17 cellular contexts compared by ENCODE assay signal in the genomic region with DNA sequence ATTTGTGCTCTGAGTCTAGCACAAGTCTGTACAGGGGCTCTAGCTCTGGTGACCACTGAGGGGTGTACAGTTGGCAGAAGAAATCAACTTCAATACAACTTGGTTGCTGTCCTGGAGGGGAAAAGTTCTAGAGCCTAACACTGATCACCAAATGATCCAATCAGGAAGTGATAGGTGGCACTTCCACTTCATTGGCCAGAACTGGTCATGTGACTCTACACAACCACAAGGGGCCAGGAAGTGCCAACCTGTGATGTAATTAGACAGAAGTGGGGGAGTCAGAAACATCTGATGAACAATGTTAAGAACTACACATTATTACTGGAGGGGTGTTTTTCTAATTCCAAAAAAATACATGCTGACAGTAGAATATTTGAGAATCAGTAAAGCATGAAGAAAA.
A peak's percentile ranks its signal among the peaks of the same experiment; 100 is the strongest.
DNase-seq lines count a peak whose midpoint lies in the region; ATAC-seq, FAIRE-seq and TF ChIP-seq lines count a peak whose summit lies in the region.
"Had no signal": no experiment of that assay in that cellular context is flagged by ENCODE, and none has a peak within 500 bp of the region (broad histone marks: within the 10 kb centered on the region; RNA-seq: fewer than 3 reads in every experiment).

No MANE protein-coding gene starts in this region.

- no peaks in the 10 kb centered on the region for H3K36me3 ChIP-seq in neuronal stem cell (replicated peaks in 1 of 2; ENCODE audit: control insufficient read depth in 2 of 2, insufficient read depth in 2 of 2, low read length in 2 of 2)
- no peaks in the 10 kb centered on the region for H3K36me3 ChIP-seq in upper lobe of left lung

- no peak overlapping the region for H3K9ac ChIP-seq in neuronal stem cell (ENCODE audit: low read depth, low read length, poor library complexity)

- H3K27ac ChIP-seq in neuronal stem cell (replicated peaks; ENCODE audit: low read length) (no peak overlapping the region), upper lobe of left lung (no peak overlapping the region)
- H3K27ac ChIP-seq: HL-60 had no signal

- no peak overlapping the region for H2AK5ac ChIP-seq in neuronal stem cell (ENCODE audit: low read depth, low read length)

- H3K27ac Mint-ChIP-seq in activated CD4-positive, alpha-beta T cell treated with anti-CD3 and anti-CD28 coated beads, Interleukin-2, amount 10 ng/mL, durations not matched to agents 7 days and 5 days = no peak overlapping the region
- H3K27ac Mint-ChIP-seq: B cell, H9, IgD-negative memory B cell had no signal

- TF ChIP-seq EP300 in Ishikawa (IDR thresholded peaks at IDR 0.05; ENCODE audit: borderline replicate concordance) (no peak), upper lobe of left lung (IDR thresholded peaks at IDR 0.05) (no peak)

- no peak overlapping the region for H3K4me3 ChIP-seq in neuronal stem cell (ENCODE audit: low read length in 2 of 2)
- H3K4me3 ChIP-seq in upper lobe of left lung = no peak overlapping the region

- ATAC-seq in upper lobe of left lung (ENCODE audit: low FRiP score in 2 of 2) = no peak

- no peak overlapping the region for H2BK5ac ChIP-seq in neuronal stem cell (ENCODE audit: low read length)

- no peak overlapping the region for H3K4ac ChIP-seq in neuronal stem cell (ENCODE audit: low read length)

- no peak overlapping the region for H4K91ac ChIP-seq in neuronal stem cell (ENCODE audit: low read depth, low read length, poor library complexity)

- no peak overlapping the region for H4K8ac ChIP-seq in neuronal stem cell (ENCODE audit: low read depth, low read length)

- H3K27me3 ChIP-seq in neuronal stem cell (ENCODE audit: control insufficient read depth in 3 of 3, insufficient read depth in 3 of 3, low read depth in 1 of 3, low read length in 3 of 3) (no peaks in the 10 kb centered on the region), upper lobe of left lung (no peaks in the 10 kb centered on the region)

- FAIRE-seq in RCC 7860 (lab: Jason Lieb, UNC) = no peak
- FAIRE-seq: HTR-8/SVneo had no signal

- TF ChIP-seq POLR2A in upper lobe of left lung (IDR thresholded peaks at IDR 0.05) = no peak

- H3K79me1 ChIP-seq in neuronal stem cell (ENCODE audit: low read depth, low read length) = no peaks in the 10 kb centered on the region

- H3K18ac ChIP-seq in neuronal stem cell (ENCODE audit: low read length) = no peak overlapping the region

- no peak overlapping the region for H3K23ac ChIP-seq in neuronal stem cell (ENCODE audit: low read depth, low read length, poor library complexity)

- peaks cover 2% of the 10 kb centered on the region for H3K4me1 Mint-ChIP-seq in activated CD4-positive, alpha-beta T cell treated with anti-CD3 and anti-CD28 coated beads, Interleukin-2, amount 10 ng/mL, durations not matched to agents 7 days and 5 days
- H3K4me1 Mint-ChIP-seq: B cell, H9 had no signal

- H2AFZ ChIP-seq in neuronal stem cell (ENCODE audit: low read length) = peak overlapping the region; percentile 62

- no peak overlapping the region for H2BK12ac ChIP-seq in neuronal stem cell (ENCODE audit: low read length)

- peaks cover 2% of the 10 kb centered on the region for H3K36me3 Mint-ChIP-seq in activated CD4-positive, alpha-beta T cell treated with anti-CD3 and anti-CD28 coated beads, Interleukin-2, amount 10 ng/mL, durations not matched to agents 7 days and 5 days (ENCODE audit: low read depth)

- no peak overlapping the region for H3K4me3 Mint-ChIP-seq in activated CD4-positive, alpha-beta T cell treated with anti-CD3 and anti-CD28 coated beads, Interleukin-2, amount 10 ng/mL, durations not matched to agents 7 days and 5 days
- H3K4me3 Mint-ChIP-seq: B cell, H9, IgD-negative memory B cell had no signal

- no peak overlapping the region for H3K4me2 ChIP-seq in neuronal stem cell (ENCODE audit: insufficient read depth, low read length, poor library complexity, severe bottlenecking)

- H3K9me3 ChIP-seq in neuronal stem cell (replicated peaks in 1 of 2; ENCODE audit: control insufficient read depth in 2 of 2, insufficient read depth in 1 of 2, low read depth in 1 of 2, low read length in 2 of 2) = no peaks in the 10 kb centered on the region
- H3K9me3 ChIP-seq in upper lobe of left lung = peaks cover 0 to 13% (median 0%) of the 10 kb centered on the region in 4 donors

- POLR2A ChIA-PET in activated CD4-positive, alpha-beta T cell treated with anti-CD3 and anti-CD28 coated beads, Interleukin-2, amount 10 ng/mL, durations not matched to agents 7 days and 5 days (lab: Charles Lee) = no interaction called here

- TF ChIP-seq RAD21 in Ishikawa (IDR thresholded peaks at IDR 0.05; ENCODE audit: low read depth) = no peak

- peak; percentile 11 for DNase-seq in activated CD4-positive, alpha-beta T cell treated with anti-CD3 and anti-CD28 coated beads for 48 hours
- no peak for DNase-seq in activated CD4-positive, alpha-beta T cell treated with anti-CD3 and anti-CD28 coated beads, Interleukin-2, amount 10 ng/mL, durations not matched to agents 7 days and 5 days
- DNase-seq in OCI-M1 (lab: John Stamatoyannopoulos, UW) (peak; percentile 13), neuronal stem cell (ENCODE audit: low spot score) (no peak), upper lobe of left lung (no peak), RCC 7860 (ENCODE audit: low spot score) (no peak)
- DNase-seq: DMS79 treated with DMSO at 0.1 percent for 48 hours, H9, NCI-H1417 treated with DMSO at 0.1 percent for 48 hours, NCI-H187 treated with DMSO at 0.1 percent for 48 hours, NCI-H526, Right ventricle myocardium superior had no signal

- H2BK15ac ChIP-seq in neuronal stem cell (ENCODE audit: low read length) = no peak overlapping the region

- TF ChIP-seq CTCF in upper lobe of left lung (IDR thresholded peaks at IDR 0.05) = no peak

- no peaks in the 10 kb centered on the region for H3K27me3 Mint-ChIP-seq in activated CD4-positive, alpha-beta T cell treated with anti-CD3 and anti-CD28 coated beads, Interleukin-2, amount 10 ng/mL, durations not matched to agents 7 days and 5 days

- no peak overlapping the region for H2BK120ac ChIP-seq in neuronal stem cell (ENCODE audit: low read depth, low read length)

- H3K14ac ChIP-seq in neuronal stem cell (ENCODE audit: low read length) = no peak overlapping the region

- H3K4me1 ChIP-seq in neuronal stem cell (ENCODE audit: control insufficient read depth in 2 of 2, insufficient read depth in 1 of 2, low read depth in 1 of 2, low read length in 2 of 2) = no peaks in the 10 kb centered on the region
- H3K4me1 ChIP-seq in upper lobe of left lung = no peaks in the 10 kb centered on the region

- CTCF ChIA-PET in activated CD4-positive, alpha-beta T cell treated with anti-CD3 and anti-CD28 coated beads, Interleukin-2, amount 10 ng/mL, durations not matched to agents 7 days and 5 days (lab: Charles Lee) = no interaction called here

- H3K9me3 Mint-ChIP-seq in activated CD4-positive, alpha-beta T cell treated with anti-CD3 and anti-CD28 coated beads, Interleukin-2, amount 10 ng/mL, durations not matched to agents 7 days and 5 days = peaks cover 24% of the 10 kb centered on the region

TF ChIP-seq in Ishikawa, 13 proteins besides CTCF, POLR2A, EP300 and RAD21:
- TF ChIP-seq ZBTB7A (IDR thresholded peaks at IDR 0.05; ENCODE audit: low read depth) (no peak), TCF12 (IDR thresholded peaks at IDR 0.05; ENCODE audit: low read depth) (no peak), YY1 (IDR thresholded peaks at IDR 0.05; ENCODE audit: low read depth) (no peak), NFIC (IDR thresholded peaks at IDR 0.05) (no peak)
- TF ChIP-seq, protein P1, sequence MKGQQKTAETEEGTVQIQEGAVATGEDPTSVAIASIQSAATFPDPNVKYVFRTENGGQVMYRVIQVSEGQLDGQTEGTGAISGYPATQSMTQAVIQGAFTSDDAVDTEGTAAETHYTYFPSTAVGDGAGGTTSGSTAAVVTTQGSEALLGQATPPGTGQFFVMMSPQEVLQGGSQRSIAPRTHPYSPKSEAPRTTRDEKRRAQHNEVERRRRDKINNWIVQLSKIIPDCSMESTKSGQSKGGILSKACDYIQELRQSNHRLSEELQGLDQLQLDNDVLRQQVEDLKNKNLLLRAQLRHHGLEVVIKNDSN (IDR thresholded peaks at IDR 0.05) = 0 out of 2 replicates have a peak, but pooled peaks have one; percentile 17
- TF ChIP-seq, protein P2, sequence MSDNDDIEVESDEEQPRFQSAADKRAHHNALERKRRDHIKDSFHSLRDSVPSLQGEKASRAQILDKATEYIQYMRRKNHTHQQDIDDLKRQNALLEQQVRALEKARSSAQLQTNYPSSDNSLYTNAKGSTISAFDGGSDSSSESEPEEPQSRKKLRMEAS (IDR thresholded peaks at IDR 0.05) = no peak

Comparison
In these comparisons a context has a peak if more than half of its experiments do, and no peak if none do; other contexts are left out.
1. DNase-seq: peak in activated CD4-positive, alpha-beta T cell treated with anti-CD3 and anti-CD28 coated beads for 48 hours (single experiment) and OCI-M1 (single experiment); none in activated CD4-positive, alpha-beta T cell treated with anti-CD3 and anti-CD28 coated beads, Interleukin-2, amount 10 ng/mL, durations not matched to agents 7 days and 5 days (single experiment), neuronal stem cell (single experiment), upper lobe of left lung (0 of 2) and RCC 7860 (single experiment).